Comparison of ENCODE assay signal across 17 cellular contexts in the genomic region with DNA sequence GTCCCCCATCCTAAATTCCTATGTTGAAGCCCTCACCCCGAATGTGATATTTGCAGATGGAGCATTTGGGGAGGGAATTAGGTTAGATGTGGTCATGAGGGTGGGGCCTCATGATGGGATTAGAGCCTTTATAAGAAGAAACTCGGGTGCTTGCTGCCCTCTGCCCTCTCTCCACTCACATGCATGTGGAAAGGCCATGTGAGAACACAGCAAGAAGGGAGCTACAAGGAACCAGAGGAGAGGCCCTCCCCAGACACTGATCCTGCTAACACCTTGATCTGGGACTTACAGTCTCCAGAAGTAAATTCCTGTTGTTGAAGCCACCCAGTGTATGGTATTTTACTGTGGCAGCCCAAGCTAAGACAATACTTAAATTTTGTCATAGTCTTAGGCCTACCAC.
"Had no signal": no experiment of that assay in that cellular context is flagged by ENCODE, and none has a peak within 500 bp of the region (broad histone marks: within the 10 kb centered on the region; RNA-seq: fewer than 3 reads in every experiment).

No MANE protein-coding gene starts in this region.

- ATAC-seq: effector memory CD8-positive, alpha-beta T cell; left colon; stimulated activated naive B cell treated with anti-CD40 and anti-IgM and Interleukin-4, amounts not matched to agents 10 μg/mL and 1 μg/mL and 100 μg/mL, for 72 hours had no signal

- H3K27me3 ChIP-seq: brain microvascular endothelial cell, right lobe of liver had no signal

- H3K27ac ChIP-seq: brain microvascular endothelial cell, epithelial cell of prostate, right lobe of liver had no signal

- H3K4me3 ChIP-seq: lung, right lobe of liver had no signal

- H3K9me3 ChIP-seq: right lobe of liver had no signal

- H3K27me3 Mint-ChIP-seq: activated CD4-positive, alpha-beta memory T cell treated with anti-CD3 and anti-CD28 coated beads for 36 hours; dendritic cell treated with granulocyte-macrophage colony-stimulating factor and Interleukin-4, amounts not matched to agents 40 ng/mL and 50 ng/mL, for 4 days; effector memory CD8-positive, alpha-beta T cell; stimulated activated naive B cell treated with anti-CD40 and anti-IgM and Interleukin-4, amounts not matched to agents 10 μg/mL and 1 μg/mL and 100 μg/mL, for 72 hours had no signal

- H3K27ac Mint-ChIP-seq: dendritic cell treated with granulocyte-macrophage colony-stimulating factor and Interleukin-4, amounts not matched to agents 40 ng/mL and 50 ng/mL, for 4 days; stimulated activated naive B cell treated with anti-CD40 and anti-IgM and Interleukin-4, amounts not matched to agents 10 μg/mL and 1 μg/mL and 100 μg/mL, for 72 hours had no signal

- H3K9me3 Mint-ChIP-seq: activated CD4-positive, alpha-beta memory T cell treated with anti-CD3 and anti-CD28 coated beads for 36 hours; dendritic cell treated with granulocyte-macrophage colony-stimulating factor and Interleukin-4, amounts not matched to agents 40 ng/mL and 50 ng/mL, for 4 days; effector memory CD8-positive, alpha-beta T cell; stimulated activated naive B cell treated with anti-CD40 and anti-IgM and Interleukin-4, amounts not matched to agents 10 μg/mL and 1 μg/mL and 100 μg/mL, for 72 hours had no signal

- DNase-seq: activated CD4-positive, alpha-beta memory T cell treated with anti-CD3 and anti-CD28 coated beads for 36 hours; activated gamma-delta T cell treated with Interleukin-2 at 50 U/mL for 16 hours; activated T-cell treated with anti-CD3 and anti-CD28 coated beads, Interleukin-2, amount 50 U/mL, for 48 hours; brain microvascular endothelial cell; cerebellar nuclear complex; effector memory CD8-positive, alpha-beta T cell; left colon; midbrain; posterior cingulate gyrus; right lobe of liver; stimulated activated CD4-positive, alpha-beta T cell treated with anti-CD3 and anti-CD28 coated beads, Interleukin-1b, Interleukin-23, amount 100 ng/mL, for 48 hours; stimulated activated naive B cell treated with anti-CD40 and anti-IgM and Interleukin-4, amounts not matched to agents 10 μg/mL and 1 μg/mL and 100 μg/mL, for 72 hours; substantia nigra; SW 1271 had no signal

- H3K4me3 Mint-ChIP-seq: activated CD4-positive, alpha-beta memory T cell treated with anti-CD3 and anti-CD28 coated beads for 36 hours; dendritic cell treated with granulocyte-macrophage colony-stimulating factor and Interleukin-4, amounts not matched to agents 40 ng/mL and 50 ng/mL, for 4 days; effector memory CD8-positive, alpha-beta T cell; stimulated activated naive B cell treated with anti-CD40 and anti-IgM and Interleukin-4, amounts not matched to agents 10 μg/mL and 1 μg/mL and 100 μg/mL, for 72 hours had no signal
